ENCODE assay signal across 1 cellular context in the genomic region with DNA sequence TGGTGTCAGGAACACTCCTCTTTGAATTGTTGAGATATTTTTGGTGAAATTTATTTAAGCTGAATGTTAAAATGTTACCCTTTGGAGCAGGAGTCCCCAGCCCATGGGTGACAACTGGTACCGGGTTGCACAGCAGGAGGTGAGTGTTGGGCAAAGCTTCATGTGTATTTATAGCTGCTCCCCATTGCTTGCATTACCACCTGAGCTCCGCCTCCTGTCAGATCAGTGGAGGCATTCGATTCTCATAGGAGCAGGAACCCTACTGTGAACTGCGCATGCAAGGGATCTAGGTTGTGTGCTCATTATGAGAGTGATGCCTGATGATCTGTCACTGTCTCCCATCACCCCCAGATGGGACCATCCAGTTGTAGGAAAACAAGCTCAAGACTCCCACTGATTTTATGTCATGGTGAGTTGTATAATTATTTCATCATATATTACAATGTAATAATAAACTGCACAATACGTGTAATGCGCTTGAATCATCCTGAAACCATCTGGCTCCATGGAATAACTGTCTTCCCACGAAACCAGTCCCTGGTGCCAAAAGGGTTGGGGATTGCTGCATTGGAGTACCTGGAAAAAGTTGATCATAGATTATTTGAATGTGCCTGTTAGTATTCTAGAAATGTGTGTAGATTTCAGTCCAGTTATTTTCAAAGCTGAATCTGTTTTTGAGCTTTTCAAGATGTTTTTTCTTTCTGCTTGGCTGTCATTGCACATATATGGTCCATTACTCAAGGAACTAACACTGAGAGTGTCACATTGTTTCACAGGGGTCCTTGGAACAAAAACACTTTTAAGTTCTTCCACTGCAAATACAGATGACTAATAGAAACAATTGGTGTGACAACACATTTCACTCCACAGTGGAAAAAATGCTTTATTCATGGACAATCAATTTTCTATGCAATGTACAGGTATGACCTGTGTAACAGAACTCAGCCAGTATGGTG.
TF ChIP-seq lines count a peak whose summit lies in the region.

No MANE protein-coding gene starts in this region.

TF ChIP-seq in endothelial cell of umbilical vein, 7 proteins besides CTCF, POLR2A, EP300 and RAD21 (continued from another document):
- TF ChIP-seq, protein P1, sequence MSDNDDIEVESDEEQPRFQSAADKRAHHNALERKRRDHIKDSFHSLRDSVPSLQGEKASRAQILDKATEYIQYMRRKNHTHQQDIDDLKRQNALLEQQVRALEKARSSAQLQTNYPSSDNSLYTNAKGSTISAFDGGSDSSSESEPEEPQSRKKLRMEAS (IDR thresholded peaks at IDR 0.05; ENCODE audit: insufficient read depth, insufficient read length), result no peak
- TF ChIP-seq EZH2 (IDR thresholded peaks at IDR 0.05; ENCODE audit: borderline replicate concordance, low read depth, low read length, severe bottlenecking), result no peak
